13 cellular contexts compared by ENCODE assay signal in genomic region chr9:135909371-135909770, GRCh38. TPM values are rescaled to one million over a fixed set of nuclear protein-coding genes. Genes with fewer than 3 reads are reported as not detected.
DNase-seq lines count a peak whose midpoint lies in the region; ATAC-seq and TF ChIP-seq lines count a peak whose summit lies in the region.
"Had no signal": no experiment of that assay in that cellular context is flagged by ENCODE, and none has a peak within 500 bp of the region (broad histone marks: within the 10 kb centered on the region; RNA-seq: fewer than 3 reads in every experiment).

No MANE protein-coding gene starts in this region.

- peaks cover 0 to 16% (median 14%) of the 10 kb centered on the region in 11 experiments; a peak in 19 of 22 replicates for H3K9me3 ChIP-seq in BLaER1 treated with 17β-estradiol and CSF1 and Interleukin-3, amounts not matched to agents 10 nM and 100 nM (replicated peaks in 1 of 11)
- no peaks in the 10 kb centered on the region for H3K9me3 ChIP-seq in colonic mucosa

- H3K27ac ChIP-seq in BLaER1 treated with 17β-estradiol and CSF1 and Interleukin-3, amounts not matched to agents 10 nM and 100 nM: peak overlapping the region in 5 of 11 experiments; percentile 0 to 77 (median 21); a peak in 5 of 22 replicates
- H3K27ac ChIP-seq in GM23338 (ENCODE audit: low read depth): no peak overlapping the region
- H3K27ac ChIP-seq in colonic mucosa: no peak overlapping the region
- H3K27ac ChIP-seq: gastroesophageal sphincter had no signal

- H4K20me1 ChIP-seq in BLaER1 treated with 17β-estradiol and CSF1 and Interleukin-3, amounts not matched to agents 10 nM and 100 nM: peaks cover 22 to 48% (median 29%) of the 10 kb centered on the region in 11 experiments
- peaks cover 43% of the 10 kb centered on the region for H4K20me1 ChIP-seq in GM23338 (replicated peaks; ENCODE audit: insufficient read depth)

- no peaks in the 10 kb centered on the region for H3K9me2 ChIP-seq in GM23338 (ENCODE audit: insufficient read depth)

- H3K4me1 Mint-ChIP-seq in GM23338 (peaks cover 23% of the 10 kb centered on the region), mesothelial cell of epicardium (peaks cover 34% of the 10 kb centered on the region)
- peaks cover 38% of the 10 kb centered on the region for H3K4me1 Mint-ChIP-seq in activated T-helper 2 cell treated with anti-CD3 and anti-CD28 coated beads, Interferon-gamma antibody, Interleukin-2, Interleukin-4, amounts not matched to agents 10 μg/mL and 5 μg/mL and 100 μg/mL, durations not matched to agents 14 hours and 24 hours and 36 hours (ENCODE audit: low read depth)

- no peak overlapping the region for H2AFZ ChIP-seq in GM23338

- peaks cover 23 to 54% (median 41%) of the 10 kb centered on the region in 11 experiments for H3K36me3 ChIP-seq in BLaER1 treated with 17β-estradiol and CSF1 and Interleukin-3, amounts not matched to agents 10 nM and 100 nM
- H3K36me3 ChIP-seq in GM23338 (ENCODE audit: insufficient read depth): peaks cover 16% of the 10 kb centered on the region; the same call in 1 of the 2 replicates
- no peaks in the 10 kb centered on the region for H3K36me3 ChIP-seq in colonic mucosa

- no peak for ATAC-seq in GM23338
- ATAC-seq in GM21786 (IDR thresholded peaks at IDR 0.05; ENCODE audit: unreplicated experiment): no peak
- no peak for ATAC-seq in GM21619 (IDR thresholded peaks at IDR 0.05; ENCODE audit: unreplicated experiment)
- ATAC-seq: gastroesophageal sphincter, left cardiac atrium had no signal

- peaks cover 53 to 66% (median 61%) of the 10 kb centered on the region in 10 experiments for H3K4me1 ChIP-seq in BLaER1 treated with 17β-estradiol and CSF1 and Interleukin-3, amounts not matched to agents 10 nM and 100 nM
- peaks cover 22% of the 10 kb centered on the region for H3K4me1 ChIP-seq in GM23338 (ENCODE audit: insufficient read depth)
- H3K4me1 ChIP-seq in colonic mucosa: peaks cover 11% of the 10 kb centered on the region

- peaks cover 10% of the 10 kb centered on the region for H3K27me3 Mint-ChIP-seq in GM23338 (ENCODE audit: insufficient read depth, low read depth, poor library complexity)
- no peaks in the 10 kb centered on the region for H3K27me3 Mint-ChIP-seq in activated T-helper 2 cell treated with anti-CD3 and anti-CD28 coated beads, Interferon-gamma antibody, Interleukin-2, Interleukin-4, amounts not matched to agents 10 μg/mL and 5 μg/mL and 100 μg/mL, durations not matched to agents 14 hours and 24 hours and 36 hours (ENCODE audit: low read depth)
- no peaks in the 10 kb centered on the region for H3K27me3 Mint-ChIP-seq in mesothelial cell of epicardium (ENCODE audit: low read depth)

- no peak for DNase-seq in GM23338 (ENCODE audit: low spot score)
- DNase-seq in activated T-helper 2 cell treated with anti-CD3 and anti-CD28 coated beads, Interferon-gamma antibody, Interleukin-2, Interleukin-4, amounts not matched to agents 10 μg/mL and 5 μg/mL and 100 μg/mL, durations not matched to agents 14 hours and 24 hours and 36 hours (ENCODE audit: low spot score): no peak
- DNase-seq in mesothelial cell of epicardium (ENCODE audit: low spot score in 2 of 2, unreplicated experiment in 2 of 2): no peak
- DNase-seq in SW480 (ENCODE audit: low spot score): no peak
- no peak for DNase-seq in colonic mucosa
- DNase-seq: GOT3; left cardiac atrium; NCI-H1694 treated with DMSO at 0.1 percent for 48 hours; NK-92 treated with Interleukin-12 subunit alpha and Interleukin-12 subunit beta, amount 100 ng/mL, for 24 hours had no signal

- no peak for TF ChIP-seq CTCF in GM23338 (conservative IDR thresholded peaks at IDR 0.05; ENCODE audit: low read depth in 2 of 2)
- no peak for TF ChIP-seq CTCF in mesothelial cell of epicardium (IDR thresholded peaks at IDR 0.05; ENCODE audit: unreplicated experiment)
- TF ChIP-seq CTCF in colonic mucosa (IDR thresholded peaks at IDR 0.05): no peak

- H3K4me3 Mint-ChIP-seq in GM23338: peak overlapping the region; percentile 60; the same call in 2 of the 3 replicates
- peak overlapping the region; percentile 78 for H3K4me3 Mint-ChIP-seq in activated T-helper 2 cell treated with anti-CD3 and anti-CD28 coated beads, Interferon-gamma antibody, Interleukin-2, Interleukin-4, amounts not matched to agents 10 μg/mL and 5 μg/mL and 100 μg/mL, durations not matched to agents 14 hours and 24 hours and 36 hours (ENCODE audit: low read depth)
- peak overlapping the region; percentile 72 for H3K4me3 Mint-ChIP-seq in mesothelial cell of epicardium

- H3K36me3 Mint-ChIP-seq in GM23338 (ENCODE audit: low read depth) (peaks cover 68% of the 10 kb centered on the region), mesothelial cell of epicardium (peaks cover 38% of the 10 kb centered on the region)
- peaks cover 75% of the 10 kb centered on the region for H3K36me3 Mint-ChIP-seq in activated T-helper 2 cell treated with anti-CD3 and anti-CD28 coated beads, Interferon-gamma antibody, Interleukin-2, Interleukin-4, amounts not matched to agents 10 μg/mL and 5 μg/mL and 100 μg/mL, durations not matched to agents 14 hours and 24 hours and 36 hours (ENCODE audit: low read depth)

- H3K4me2 ChIP-seq in BLaER1 treated with 17β-estradiol and CSF1 and Interleukin-3, amounts not matched to agents 10 nM and 100 nM: peak overlapping the region; percentile 93 to 100 (median 97)
- 0 out of 2 replicates have a peak overlapping the region, but pooled peaks have one; percentile 88 for H3K4me2 ChIP-seq in GM23338

- H3K27ac Mint-ChIP-seq in GM23338 (no peak overlapping the region), mesothelial cell of epicardium (no peak overlapping the region)
- no peak overlapping the region for H3K27ac Mint-ChIP-seq in activated T-helper 2 cell treated with anti-CD3 and anti-CD28 coated beads, Interferon-gamma antibody, Interleukin-2, Interleukin-4, amounts not matched to agents 10 μg/mL and 5 μg/mL and 100 μg/mL, durations not matched to agents 14 hours and 24 hours and 36 hours

- H3K79me2 ChIP-seq in GM23338 (replicated peaks; ENCODE audit: insufficient read depth): peaks cover 51% of the 10 kb centered on the region

- no peaks in the 10 kb centered on the region for H3K27me3 ChIP-seq in BLaER1 treated with 17β-estradiol and CSF1 and Interleukin-3, amounts not matched to agents 10 nM and 100 nM
- H3K27me3 ChIP-seq in GM23338 (ENCODE audit: insufficient read depth) (peaks cover 9% of the 10 kb centered on the region; the same call in 1 of the 2 replicates), colonic mucosa (no peaks in the 10 kb centered on the region)
- H3K27me3 ChIP-seq: gastroesophageal sphincter had no signal

- H3K4me3 ChIP-seq in BLaER1 treated with 17β-estradiol and CSF1 and Interleukin-3, amounts not matched to agents 10 nM and 100 nM: peak overlapping the region in 7 of 10 experiments; percentile 69 to 89 (median 84); a peak in 12 of 20 replicates
- H3K4me3 ChIP-seq in GM23338 (no peak overlapping the region), colonic mucosa (no peak overlapping the region)

- 0 out of 2 replicates have a peak, but pooled peaks cover 2% of the 10 kb centered on the region for H3F3A ChIP-seq in GM23338 (replicated peaks; ENCODE audit: low read depth)

- intact Hi-C loops in activated T-helper 2 cell treated with anti-CD3 and anti-CD28 coated beads, Interferon-gamma antibody, Interleukin-2, Interleukin-4, amounts not matched to agents 10 μg/mL and 5 μg/mL and 100 μg/mL, durations not matched to agents 14 hours and 24 hours and 36 hours (cut with micrococcal nuclease): loop anchor here (10.0 kb wide), 1 partner anchor 335 kb away; the partner anchor contains the start of gene QSOX2
- intact Hi-C loops in colonic mucosa (cut with DNase I): no loop called here

- H3K9me3 Mint-ChIP-seq in GM23338: peaks cover 48% of the 10 kb centered on the region
- peaks cover 17% of the 10 kb centered on the region for H3K9me3 Mint-ChIP-seq in activated T-helper 2 cell treated with anti-CD3 and anti-CD28 coated beads, Interferon-gamma antibody, Interleukin-2, Interleukin-4, amounts not matched to agents 10 μg/mL and 5 μg/mL and 100 μg/mL, durations not matched to agents 14 hours and 24 hours and 36 hours
- peaks cover 24% of the 10 kb centered on the region for H3K9me3 Mint-ChIP-seq in mesothelial cell of epicardium

- peak overlapping the region; percentile 12 to 90 (median 83); a peak in 14 of 22 replicates for H3K9ac ChIP-seq in BLaER1 treated with 17β-estradiol and CSF1 and Interleukin-3, amounts not matched to agents 10 nM and 100 nM
- no peak overlapping the region for H3K9ac ChIP-seq in colonic mucosa (ENCODE audit: low read depth in 2 of 2, low read length in 2 of 2)

RNA-seq across cellular contexts. Expression of gene CAMSAP1, which starts 2.0 kb away (rescaled TPM):
- 57.6 and 75.4 TPM in 2 replicates for total RNA-seq in GM23338 (2014; rRNA removed; shearing (Covaris generic))
- 6.9 and 8.2 TPM in 2 replicates for polyA plus RNA-seq in GM23338 (2016; fragmentation: Nextera tagmentation; extraction: Ambion mirVana)
- total RNA-seq in activated T-helper 2 cell treated with anti-CD3 and anti-CD28 coated beads, Interferon-gamma antibody, Interleukin-2, Interleukin-4, amounts not matched to agents 10 μg/mL and 5 μg/mL and 100 μg/mL, durations not matched to agents 14 hours and 24 hours and 36 hours: 44.2 and 44.4 TPM in 2 replicates
- total RNA-seq in mesothelial cell of epicardium: 62.4 to 64.4 TPM (median 63.3 TPM) in 3 replicates
- total RNA-seq in colonic mucosa: 10 to 100 TPM; 14.0 to 14.4 TPM

RNA-seq across cellular contexts. Expression of gene UBAC1, which starts 51.8 kb away (rescaled TPM):
- 86.6 and 95.7 TPM in 2 replicates for total RNA-seq in GM23338 (2014; rRNA removed; shearing (Covaris generic))
- 63.2 and 71.6 TPM in 2 replicates for polyA plus RNA-seq in GM23338 (2016; fragmentation: Nextera tagmentation; extraction: Ambion mirVana)
- 42.3 and 47.2 TPM in 2 replicates for total RNA-seq in activated T-helper 2 cell treated with anti-CD3 and anti-CD28 coated beads, Interferon-gamma antibody, Interleukin-2, Interleukin-4, amounts not matched to agents 10 μg/mL and 5 μg/mL and 100 μg/mL, durations not matched to agents 14 hours and 24 hours and 36 hours
- total RNA-seq in mesothelial cell of epicardium (31.7 to 33.8 TPM (median 32.0 TPM) in 3 replicates), colonic mucosa (10 to 100 TPM; 54.9 to 66.5 TPM)

Comparison
In these comparisons a context has a peak if more than half of its experiments do, and no peak if none do; other contexts are left out.
1. H3K4me3 ChIP-seq: peak in BLaER1 treated with 17β-estradiol and CSF1 and Interleukin-3, amounts not matched to agents 10 nM and 100 nM (7 of 10); none in GM23338 (single experiment) and colonic mucosa (single experiment).
2. H3K9ac ChIP-seq: peak in BLaER1 treated with 17β-estradiol and CSF1 and Interleukin-3, amounts not matched to agents 10 nM and 100 nM (11 of 11); none in colonic mucosa (0 of 2).
3. Peak in every context shown above with its lines, with median percentiles within 50 percentile points of each other: H3K4me3 Mint-ChIP-seq.